Comparison of ENCODE assay signal across 13 cellular contexts in genomic region chr14:74563233-74563585, GRCh38. TPM values are rescaled to one million over a fixed set of nuclear protein-coding genes. Genes with fewer than 3 reads are reported as not detected.
DNase-seq lines count a peak whose midpoint lies in the region; ATAC-seq, FAIRE-seq and TF ChIP-seq lines count a peak whose summit lies in the region.
"Had no signal": no experiment of that assay in that cellular context is flagged by ENCODE, and none has a peak within 500 bp of the region (broad histone marks: within the 10 kb centered on the region; RNA-seq: fewer than 3 reads in every experiment).

No MANE protein-coding gene starts in this region.

- H3K27me3 Mint-ChIP-seq in osteocyte (ENCODE audit: unreplicated experiment) (no peaks in the 10 kb centered on the region), immature natural killer cell (ENCODE audit: low read depth in 3 of 3) (peaks cover 4 to 19% (median 16%) of the 10 kb centered on the region in 3 donors)
- H3K27me3 Mint-ChIP-seq: activated naive CD4-positive, alpha-beta T cell treated with anti-CD3 and anti-CD28 coated beads, Interleukin-2, amount 50 U/mL, for 24 hours had no signal

- H3K4me2 ChIP-seq in H1 (ENCODE audit: insufficient read depth in 1 of 2, low read depth in 2 of 2, low read length in 2 of 2) = no peak overlapping the region

- H2BK12ac ChIP-seq in H1 (ENCODE audit: low read depth, low read length) = no peak overlapping the region

- H3K27ac ChIP-seq in H1 (ENCODE audit: low read depth, low read length) = no peak overlapping the region
- H3K27ac ChIP-seq: right atrium auricular region had no signal

- H4K20me1 ChIP-seq in H1 (replicated peaks in 1 of 2; ENCODE audit: control insufficient read depth in 1 of 2, insufficient read depth in 2 of 2, low read length in 2 of 2) = no peaks in the 10 kb centered on the region

- no peak for TF ChIP-seq POLR2A in H1 (IDR thresholded peaks at IDR 0.05; ENCODE audit: control extremely low read depth in 1 of 2, low read depth in 2 of 2, low read length in 2 of 2)

- H3K36me3 ChIP-seq in H1 (ENCODE audit: control insufficient read depth in 2 of 4, insufficient read depth in 4 of 4, low read length in 3 of 4) = no peaks in the 10 kb centered on the region
- H3K36me3 ChIP-seq: right atrium auricular region had no signal

- no peak overlapping the region for H3K18ac ChIP-seq in H1 (ENCODE audit: extremely low read depth, low read length)

- peak overlapping the region; percentile 85 for H3K27ac Mint-ChIP-seq in osteocyte (ENCODE audit: unreplicated experiment)
- H3K27ac Mint-ChIP-seq in immature natural killer cell = no peak overlapping the region
- H3K27ac Mint-ChIP-seq: activated naive CD4-positive, alpha-beta T cell treated with anti-CD3 and anti-CD28 coated beads, Interleukin-2, amount 50 U/mL, for 24 hours; T-helper 17 cell had no signal

- H4K8ac ChIP-seq in H1 (ENCODE audit: extremely low read depth, insufficient read depth, low read length) = no peak overlapping the region

- H3K4me3 ChIP-seq in H1 (ENCODE audit: extremely low read depth in 1 of 4, insufficient read depth in 2 of 4, low read depth in 3 of 4, low read length in 4 of 4) = no peak overlapping the region
- H3K4me3 ChIP-seq: right atrium auricular region had no signal

- H3K36me3 Mint-ChIP-seq in osteocyte (ENCODE audit: unreplicated experiment) (peaks cover 21% of the 10 kb centered on the region), immature natural killer cell (peaks cover 0 to 7% (median 0%) of the 10 kb centered on the region in 3 donors)
- H3K36me3 Mint-ChIP-seq: activated naive CD4-positive, alpha-beta T cell treated with anti-CD3 and anti-CD28 coated beads, Interleukin-2, amount 50 U/mL, for 24 hours had no signal

- no peaks in the 10 kb centered on the region for H3K79me1 ChIP-seq in H1 (ENCODE audit: low read depth, low read length)

- no peak overlapping the region for H2BK20ac ChIP-seq in H1 (ENCODE audit: low read length)

- H2BK15ac ChIP-seq in H1 (ENCODE audit: low read length) = no peak overlapping the region

- no peak for ATAC-seq in GM18858 (IDR thresholded peaks at IDR 0.05; ENCODE audit: unreplicated experiment)
- ATAC-seq: T-helper 17 cell had no signal

- no peak for TF ChIP-seq EP300 in H1 (IDR thresholded peaks at IDR 0.05; ENCODE audit: borderline replicate concordance in 1 of 2, low read depth in 2 of 2, low read length in 2 of 2)

- H3K9me3 Mint-ChIP-seq in osteocyte (ENCODE audit: unreplicated experiment) = no peaks in the 10 kb centered on the region
- no peaks in the 10 kb centered on the region for H3K9me3 Mint-ChIP-seq in immature natural killer cell
- H3K9me3 Mint-ChIP-seq: activated naive CD4-positive, alpha-beta T cell treated with anti-CD3 and anti-CD28 coated beads, Interleukin-2, amount 50 U/mL, for 24 hours had no signal

- no peak for TF ChIP-seq CTCF in H1 (IDR thresholded peaks at IDR 0.05; ENCODE audit: control extremely low read depth in 1 of 3, insufficient read depth in 1 of 3, low read depth in 1 of 3, low read length in 3 of 3)
- TF ChIP-seq CTCF in osteocyte (IDR thresholded peaks at IDR 0.05) = no peak

- TF ChIP-seq RAD21 in H1 (IDR thresholded peaks at IDR 0.05 in 1 of 2, conservative IDR thresholded peaks at IDR 0.05 in 1 of 2; ENCODE audit: low read depth in 2 of 2, low read length in 2 of 2) = no peak

- no peaks in the 10 kb centered on the region for H3K9me3 ChIP-seq in H1 (ENCODE audit: insufficient read depth in 2 of 2, low read depth in 1 of 2, low read length in 1 of 2)
- H3K9me3 ChIP-seq: right atrium auricular region had no signal

- no peak overlapping the region for H3K56ac ChIP-seq in H1 (replicated peaks; ENCODE audit: insufficient read length, low read depth, low read length)

- DNase-seq in Daoy (ENCODE audit: low read depth) (peak; percentile 70), NCI-H345 treated with DMSO at 0.1 percent for 48 hours (lab: John Stamatoyannopoulos, UW; ENCODE audit: unreplicated experiment) (peak; percentile 8), H1 (ENCODE audit: low read depth in 1 of 2, low spot score in 2 of 2) (no peak), osteocyte (ENCODE audit: extremely low spot score, unreplicated experiment) (no peak), NCI-H2227 (lab: John Stamatoyannopoulos, UW; ENCODE audit: unreplicated experiment) (no peak), RCC 7860 (ENCODE audit: low spot score) (no peak), immature natural killer cell (no peak)
- DNase-seq: activated CD8-positive, alpha-beta memory T cell treated with anti-CD3 and anti-CD28 coated beads for 24 hours; NCI-H2029 treated with DMSO at 0.1 percent for 48 hours; T-helper 17 cell had no signal

- H4K5ac ChIP-seq in H1 (ENCODE audit: insufficient read length, low read depth, low read length) = no peak overlapping the region

- H3K4me3 Mint-ChIP-seq in osteocyte (ENCODE audit: unreplicated experiment) = peak overlapping the region; percentile 58
- H3K4me3 Mint-ChIP-seq in immature natural killer cell = no peak overlapping the region
- H3K4me3 Mint-ChIP-seq: activated naive CD4-positive, alpha-beta T cell treated with anti-CD3 and anti-CD28 coated beads, Interleukin-2, amount 50 U/mL, for 24 hours; T-helper 17 cell had no signal

- peaks cover 0 to 5% (median 1%) of the 10 kb centered on the region in 4 experiments; a peak in 4 of 7 replicates for H3K4me1 ChIP-seq in H1 (replicated peaks in 1 of 4; ENCODE audit: control insufficient read depth in 3 of 4, insufficient read depth in 4 of 4, low read length in 3 of 4)

- CTCF ChIA-PET in H1 (lab: Charles Lee; ENCODE audit: partially characterized antibody) = interaction anchor here (0.6 to 6.0 kb wide), 8 partner anchors 11 to 241 kb away, joined by 3 to 39 read pairs (median 4); partner anchors contain the start of gene LTBP2

- peaks cover 94% of the 10 kb centered on the region for H3K4me1 Mint-ChIP-seq in osteocyte (ENCODE audit: unreplicated experiment)
- no peaks in the 10 kb centered on the region for H3K4me1 Mint-ChIP-seq in immature natural killer cell
- H3K4me1 Mint-ChIP-seq: activated naive CD4-positive, alpha-beta T cell treated with anti-CD3 and anti-CD28 coated beads, Interleukin-2, amount 50 U/mL, for 24 hours; T-helper 17 cell had no signal

- H3K23me2 ChIP-seq in H1 (ENCODE audit: low read depth, low read length) = no peaks in the 10 kb centered on the region; the same call in 1 of the 2 replicates

- H3K23ac ChIP-seq in H1 (ENCODE audit: insufficient read length) = no peak overlapping the region

- POLR2A ChIA-PET in H1 (lab: Charles Lee; ENCODE audit: partially characterized antibody) = interaction anchor here (1.0 kb wide), 1 partner anchor 13 kb away, joined by 3 read pairs; no protein-coding TSS in a partner anchor

- H4K91ac ChIP-seq in H1 (replicated peaks; ENCODE audit: insufficient read length, low read length) = no peak overlapping the region

- H3K79me2 ChIP-seq in H1 (ENCODE audit: control insufficient read depth in 1 of 2, insufficient read depth in 2 of 2, low read length in 2 of 2) = no peaks in the 10 kb centered on the region

- H3K14ac ChIP-seq in H1 (ENCODE audit: insufficient read length) = no peak overlapping the region

- no peak overlapping the region for H3K4ac ChIP-seq in H1 (replicated peaks; ENCODE audit: insufficient read length, low read depth, low read length)

- no peak overlapping the region for H2BK5ac ChIP-seq in H1 (ENCODE audit: low read depth, low read length)

- WGBS in H1 (ENCODE audit: extremely low coverage in 1 of 2, insufficient coverage in 1 of 2, insufficient read length in 1 of 2, insufficient replicate concordance in 2 of 2, low coverage in 1 of 2, low lambda C conversion rate in 2 of 2, missing lambda C conversion rate in 1 of 2), 2 experiments = 88% methylated on average over 5 of the region's 5 CpGs; no CpG with 5 or more reads in 1 of the 2 experiments

- no peak overlapping the region for H3K9ac ChIP-seq in H1 (replicated peaks in 1 of 4; ENCODE audit: extremely low read depth in 1 of 4, low read depth in 3 of 4, low read length in 3 of 4)

- no peak for FAIRE-seq in H1 (lab: Jason Lieb, UNC)
- FAIRE-seq in RCC 7860 (lab: Jason Lieb, UNC) = no peak

- H3K27me3 ChIP-seq in H1 (replicated peaks in 1 of 4; ENCODE audit: control insufficient read depth in 3 of 4, extremely low read depth in 1 of 4, insufficient read depth in 3 of 4, low read length in 3 of 4) = no peaks in the 10 kb centered on the region
- H3K27me3 ChIP-seq: right atrium auricular region had no signal

- no peak overlapping the region for H2BK120ac ChIP-seq in H1 (replicated peaks; ENCODE audit: low read depth, low read length)

- peak overlapping the region; percentile 99 for H2AFZ ChIP-seq in H1 (ENCODE audit: low read length)

- H2AK5ac ChIP-seq in H1 (ENCODE audit: low read depth, low read length) = no peak overlapping the region

TF ChIP-seq in H1, 55 proteins besides CTCF, POLR2A, EP300 and RAD21 (continues in another document):
- TF ChIP-seq ATF2 (IDR thresholded peaks at IDR 0.05; ENCODE audit: low read length) (no peak), RFX5 (IDR thresholded peaks at IDR 0.05; ENCODE audit: borderline replicate concordance, low read depth, low read length) (no peak), FOSL1 (IDR thresholded peaks at IDR 0.05; ENCODE audit: insufficient read depth, low read depth, low read length) (no peak)

RNA-seq across cellular contexts. Expression of gene LTBP2, which starts 48.8 kb away (rescaled TPM):
- total RNA-seq in Daoy (2014; rRNA removed; shearing (Covaris generic)) = 7.6 and 9.6 TPM in 2 replicates
- 0.59 and 0.89 TPM in 2 replicates for total RNA-seq in H1 (2021; fragmentation: NEBNext Ultra II Directional; extraction: Animal tissue kit (Norgen Biotek cat#: 25700))
- polyA plus RNA-seq in H1 (2011; rRNA removed) = 0.48 and 0.67 TPM in 2 replicates
- 0.41 TPM for polyA plus RNA-seq in H1 (2011; cell fraction: cytosol; rRNA removed)
- 1.7 TPM for polyA plus RNA-seq in H1 (2011; cell fraction: nucleus; rRNA removed)
- 0.46 to 0.62 TPM (median 0.55 TPM) in 4 replicates for polyA plus RNA-seq in H1 (2012, experiment 1 of 2)
- 0.34 TPM for polyA plus RNA-seq in H1 (2012, experiment 2 of 2)
- 0.32 TPM for polyA plus RNA-seq in H1 (2013, experiment 1 of 2)
- 0.28 TPM for polyA plus RNA-seq in H1 (2013, experiment 2 of 2)
- 0.51 and 0.66 TPM in 2 replicates for polyA minus RNA-seq in H1 (2011; rRNA and poly(A)+ RNA removed)
- 0.73 TPM for polyA minus RNA-seq in H1 (2011; cell fraction: cytosol; rRNA and poly(A)+ RNA removed)
- polyA minus RNA-seq in H1 (2011; cell fraction: nucleus; rRNA and poly(A)+ RNA removed) = 1.4 TPM
- 377 and 379 TPM in 2 replicates for total RNA-seq in osteocyte
- polyA plus RNA-seq in immature natural killer cell = under 1 TPM; 0.29 to 0.66 (median 0.30) TPM

Comparison
In these comparisons a context has a peak if more than half of its experiments do, and no peak if none do; other contexts are left out.
1. DNase-seq: peak in Daoy (single experiment) and NCI-H345 treated with DMSO at 0.1 percent for 48 hours (single experiment); none in H1 (0 of 2), osteocyte (single experiment), NCI-H2227 (single experiment), RCC 7860 (single experiment) and immature natural killer cell (0 of 3).
2. RNA of gene LTBP2, which starts 48.8 kb away (total RNA-seq): 377 to 379 TPM in osteocyte; 7.6 to 9.6 TPM in Daoy and 0.59 to 0.89 TPM in H1; every median in the first group is over 10 times any median in the second.